13 cellular contexts compared by ENCODE assay signal in genomic region chr3:183224581-183224980, GRCh38. TPM values are rescaled to one million over a fixed set of nuclear protein-coding genes. Genes with fewer than 3 reads are reported as not detected.
A peak's percentile ranks its signal among the peaks of the same experiment; 100 is the strongest.
DNase-seq lines count a peak whose midpoint lies in the region; ATAC-seq and TF ChIP-seq lines count a peak whose summit lies in the region.
"Had no signal": no experiment of that assay in that cellular context is flagged by ENCODE, and none has a peak within 500 bp of the region (broad histone marks: within the 10 kb centered on the region; RNA-seq: fewer than 3 reads in every experiment).

No MANE protein-coding gene starts in this region.

- no peak overlapping the region for H2BK5ac ChIP-seq in neuronal stem cell (ENCODE audit: low read length)

- TF ChIP-seq CTCF in osteoblast (IDR thresholded peaks at IDR 0.05; ENCODE audit: extremely low read depth, low read depth, low read length): no peak

- no peak overlapping the region for H2AK5ac ChIP-seq in neuronal stem cell (ENCODE audit: low read depth, low read length)

- H3K79me2 ChIP-seq in osteoblast (ENCODE audit: insufficient read depth, low read length): no peaks in the 10 kb centered on the region

- H2BK120ac ChIP-seq in neuronal stem cell (ENCODE audit: low read depth, low read length): no peak overlapping the region

- no peak overlapping the region for H3K14ac ChIP-seq in neuronal stem cell (ENCODE audit: low read length)

- H3K4ac ChIP-seq in neuronal stem cell (ENCODE audit: low read length): no peak overlapping the region

- H3K4me3 ChIP-seq in neuronal stem cell (ENCODE audit: low read length in 2 of 2) (no peak overlapping the region), osteoblast (ENCODE audit: insufficient read depth, low read length) (no peak overlapping the region), H7 (ENCODE audit: insufficient read depth, low read depth, low read length) (no peak overlapping the region)
- H3K4me3 ChIP-seq: SK-N-MC had no signal

- H3K27ac Mint-ChIP-seq in activated CD8-positive, alpha-beta T cell treated with anti-CD3 and anti-CD28 coated beads, Interleukin-2, amount 10 ng/mL, durations not matched to agents 7 days and 5 days: peak overlapping the region; percentile 77
- peak overlapping the region; percentile 47 for H3K27ac Mint-ChIP-seq in activated naive CD8-positive, alpha-beta T cell treated with anti-CD3 and anti-CD28 coated beads for 36 hours
- H3K27ac Mint-ChIP-seq: HFFc6, WTC11 had no signal

- peak; percentile 97 for ATAC-seq in activated CD8-positive, alpha-beta T cell treated with anti-CD3 and anti-CD28 coated beads, Interleukin-2, amount 10 ng/mL, durations not matched to agents 7 days and 5 days
- ATAC-seq: WTC11 had no signal

- H3K27me3 ChIP-seq in neuronal stem cell (ENCODE audit: control insufficient read depth in 3 of 3, insufficient read depth in 3 of 3, low read depth in 1 of 3, low read length in 3 of 3) (peaks cover 0 to 7% (median 0%) of the 10 kb centered on the region in 3 experiments), osteoblast (ENCODE audit: insufficient read depth, low read length) (no peaks in the 10 kb centered on the region), H7 (ENCODE audit: control insufficient read depth, insufficient read depth, low read length) (no peaks in the 10 kb centered on the region)

- H3K18ac ChIP-seq in neuronal stem cell (ENCODE audit: low read length): no peak overlapping the region

- H2BK12ac ChIP-seq in neuronal stem cell (ENCODE audit: low read length): no peak overlapping the region

- no peak overlapping the region for H2AFZ ChIP-seq in neuronal stem cell (ENCODE audit: low read length)
- H2AFZ ChIP-seq in osteoblast (ENCODE audit: low read length): no peak overlapping the region

- no peak overlapping the region for H3K9ac ChIP-seq in neuronal stem cell (ENCODE audit: low read depth, low read length, poor library complexity)

- no peaks in the 10 kb centered on the region for H4K20me1 ChIP-seq in osteoblast (ENCODE audit: insufficient read depth, low read length)

- H4K91ac ChIP-seq in neuronal stem cell (ENCODE audit: low read depth, low read length, poor library complexity): no peak overlapping the region

- H3K4me3 Mint-ChIP-seq in activated CD8-positive, alpha-beta T cell treated with anti-CD3 and anti-CD28 coated beads, Interleukin-2, amount 10 ng/mL, durations not matched to agents 7 days and 5 days: peak overlapping the region; percentile 54
- H3K4me3 Mint-ChIP-seq in activated naive CD8-positive, alpha-beta T cell treated with anti-CD3 and anti-CD28 coated beads for 36 hours: peak overlapping the region; percentile 46
- H3K4me3 Mint-ChIP-seq: HFFc6, WTC11 had no signal

- DNase-seq in activated CD8-positive, alpha-beta T cell treated with anti-CD3 and anti-CD28 coated beads, Interleukin-2, amount 10 ng/mL, durations not matched to agents 7 days and 5 days: peak; percentile 67
- DNase-seq in activated naive CD8-positive, alpha-beta T cell treated with anti-CD3 and anti-CD28 coated beads for 36 hours: peak; percentile 27
- DNase-seq in stimulated activated CD4-positive, alpha-beta T cell treated with anti-CD3 and anti-CD28 coated beads, Interleukin-4, amount 100 ng/mL, for 4 hours: peak; percentile 12 to 47
- DNase-seq in neuronal stem cell (ENCODE audit: low spot score): no peak
- DNase-seq in osteoblast (ENCODE audit: insufficient read length, low spot score, missing footprints): no peak
- no peak for DNase-seq in D341Med (ENCODE audit: low spot score)
- no peak for DNase-seq in H7
- DNase-seq: C1 segment of cervical spinal cord, HFFc6, NCI-H226 had no signal

- H3K36me3 ChIP-seq in KOPT-K1 (ENCODE audit: insufficient read depth, low read length) (no peaks in the 10 kb centered on the region), neuronal stem cell (replicated peaks in 1 of 2; ENCODE audit: control insufficient read depth in 2 of 2, insufficient read depth in 2 of 2, low read length in 2 of 2) (no peaks in the 10 kb centered on the region), osteoblast (ENCODE audit: insufficient read depth, low read length) (no peaks in the 10 kb centered on the region), H7 (replicated peaks; ENCODE audit: control insufficient read depth, insufficient read depth, low read length) (no peaks in the 10 kb centered on the region)

- H3K23ac ChIP-seq in neuronal stem cell (ENCODE audit: low read depth, low read length, poor library complexity): no peak overlapping the region

- CTCF ChIA-PET in activated CD8-positive, alpha-beta T cell treated with anti-CD3 and anti-CD28 coated beads, Interleukin-2, amount 10 ng/mL, durations not matched to agents 7 days and 5 days (lab: Charles Lee): interaction anchor here (0.6 to 1.6 kb wide), 6 partner anchors 10 to 161 kb away, joined by 3 to 7 read pairs (median 4); no protein-coding TSS in a partner anchor

- no peaks in the 10 kb centered on the region for H3K9me3 Mint-ChIP-seq in activated CD8-positive, alpha-beta T cell treated with anti-CD3 and anti-CD28 coated beads, Interleukin-2, amount 10 ng/mL, durations not matched to agents 7 days and 5 days (ENCODE audit: insufficient read depth)
- peaks cover 1% of the 10 kb centered on the region for H3K9me3 Mint-ChIP-seq in activated naive CD8-positive, alpha-beta T cell treated with anti-CD3 and anti-CD28 coated beads for 36 hours
- H3K9me3 Mint-ChIP-seq: HFFc6, WTC11 had no signal

- peaks cover 18% of the 10 kb centered on the region for H3K4me1 Mint-ChIP-seq in activated CD8-positive, alpha-beta T cell treated with anti-CD3 and anti-CD28 coated beads, Interleukin-2, amount 10 ng/mL, durations not matched to agents 7 days and 5 days (ENCODE audit: low read depth)
- peaks cover 29% of the 10 kb centered on the region for H3K4me1 Mint-ChIP-seq in activated naive CD8-positive, alpha-beta T cell treated with anti-CD3 and anti-CD28 coated beads for 36 hours

- no peak overlapping the region for H4K8ac ChIP-seq in neuronal stem cell (ENCODE audit: low read depth, low read length)

- H3K4me1 ChIP-seq in neuronal stem cell (ENCODE audit: control insufficient read depth in 2 of 2, insufficient read depth in 1 of 2, low read depth in 1 of 2, low read length in 2 of 2) (no peaks in the 10 kb centered on the region), osteoblast (ENCODE audit: insufficient read depth, low read length) (no peaks in the 10 kb centered on the region)

- H2BK15ac ChIP-seq in neuronal stem cell (ENCODE audit: low read length): no peak overlapping the region

- no peaks in the 10 kb centered on the region for H3K79me1 ChIP-seq in neuronal stem cell (ENCODE audit: low read depth, low read length)

- peak overlapping the region; percentile 17 for H3K27ac ChIP-seq in KOPT-K1 (ENCODE audit: low read depth, low read length, poor library complexity, severe bottlenecking)
- H3K27ac ChIP-seq in neuronal stem cell (replicated peaks; ENCODE audit: low read length): no peak overlapping the region
- H3K27ac ChIP-seq in osteoblast (ENCODE audit: low read depth, low read length): no peak overlapping the region
- H3K27ac ChIP-seq: SK-N-MC had no signal

- H3K27me3 Mint-ChIP-seq in activated CD8-positive, alpha-beta T cell treated with anti-CD3 and anti-CD28 coated beads, Interleukin-2, amount 10 ng/mL, durations not matched to agents 7 days and 5 days (ENCODE audit: low read depth): no peaks in the 10 kb centered on the region
- no peaks in the 10 kb centered on the region for H3K27me3 Mint-ChIP-seq in activated naive CD8-positive, alpha-beta T cell treated with anti-CD3 and anti-CD28 coated beads for 36 hours

- no CpG with 5 or more reads among the region's 10 CpGs for WGBS in neuronal stem cell (ENCODE audit: extremely low coverage in 2 of 2, insufficient read length in 2 of 2, insufficient replicate concordance in 1 of 2), 2 donors

- no peaks in the 10 kb centered on the region for H3K36me3 Mint-ChIP-seq in activated CD8-positive, alpha-beta T cell treated with anti-CD3 and anti-CD28 coated beads, Interleukin-2, amount 10 ng/mL, durations not matched to agents 7 days and 5 days (ENCODE audit: low read depth)
- no peaks in the 10 kb centered on the region for H3K36me3 Mint-ChIP-seq in activated naive CD8-positive, alpha-beta T cell treated with anti-CD3 and anti-CD28 coated beads for 36 hours
- H3K36me3 Mint-ChIP-seq: WTC11 had no signal

- POLR2A ChIA-PET in activated CD8-positive, alpha-beta T cell treated with anti-CD3 and anti-CD28 coated beads, Interleukin-2, amount 10 ng/mL, durations not matched to agents 7 days and 5 days (lab: Charles Lee): interaction anchor here (0.6 to 1.2 kb wide), 4 partner anchors 29 to 222 kb away, joined by 3 to 5 read pairs (median 3); partner anchors contain the start of gene B3GNT5

- H3K9me3 ChIP-seq in KOPT-K1 (ENCODE audit: insufficient read depth, low read length, poor library complexity, severe bottlenecking) (no peaks in the 10 kb centered on the region), neuronal stem cell (replicated peaks in 1 of 2; ENCODE audit: control insufficient read depth in 2 of 2, insufficient read depth in 1 of 2, low read depth in 1 of 2, low read length in 2 of 2) (no peaks in the 10 kb centered on the region), osteoblast (ENCODE audit: low read depth, low read length) (no peaks in the 10 kb centered on the region)

- H3K4me2 ChIP-seq in neuronal stem cell (ENCODE audit: insufficient read depth, low read length, poor library complexity, severe bottlenecking): no peak overlapping the region
- H3K4me2 ChIP-seq in osteoblast (ENCODE audit: insufficient read depth, low read length): no peak overlapping the region

RNA-seq across cellular contexts. Expression of gene B3GNT5, which starts 28.5 kb away (rescaled TPM):
- 1 to 10 TPM in 1 of 2 experiments, under 1 TPM in 1; 0.86 to 1.4 TPM for total RNA-seq in activated CD8-positive, alpha-beta T cell treated with anti-CD3 and anti-CD28 coated beads, Interleukin-2, amount 10 ng/mL, durations not matched to agents 7 days and 5 days
- total RNA-seq in activated naive CD8-positive, alpha-beta T cell treated with anti-CD3 and anti-CD28 coated beads for 36 hours: 10 to 100 TPM; 11.3 to 13.3 TPM
- 9.3 TPM for polyA plus RNA-seq in neuronal stem cell (2013, experiment 1 of 2)
- polyA plus RNA-seq in neuronal stem cell (2013, experiment 2 of 2): 10.1 TPM
- total RNA-seq in osteoblast: 0.36 and 0.59 TPM in 2 replicates
- 3.0 and 3.7 TPM in 2 replicates for total RNA-seq in H7 (2014; rRNA removed; shearing (Covaris generic))
- total RNA-seq: HFFc6 had no signal

Comparison
In these comparisons a context has a peak if more than half of its experiments do, and no peak if none do; other contexts are left out.
1. DNase-seq: peak in activated CD8-positive, alpha-beta T cell treated with anti-CD3 and anti-CD28 coated beads, Interleukin-2, amount 10 ng/mL, durations not matched to agents 7 days and 5 days (single experiment), activated naive CD8-positive, alpha-beta T cell treated with anti-CD3 and anti-CD28 coated beads for 36 hours (single experiment) and stimulated activated CD4-positive, alpha-beta T cell treated with anti-CD3 and anti-CD28 coated beads, Interleukin-4, amount 100 ng/mL, for 4 hours (2 of 2); none in neuronal stem cell (single experiment), osteoblast (single experiment), D341Med (single experiment) and H7 (single experiment).